9 cellular contexts compared by ENCODE assay signal in genomic region chr9:36029765-36030528, GRCh38. TPM values are rescaled to one million over a fixed set of nuclear protein-coding genes. Genes with fewer than 3 reads are reported as not detected.
DNase-seq lines count a peak whose midpoint lies in the region; ATAC-seq and TF ChIP-seq lines count a peak whose summit lies in the region.
"Had no signal": no experiment of that assay in that cellular context is flagged by ENCODE, and none has a peak within 500 bp of the region (broad histone marks: within the 10 kb centered on the region; RNA-seq: fewer than 3 reads in every experiment).

No MANE protein-coding gene starts in this region.

- intact Hi-C loops in thyroid gland (cut with DNase I): no loop called here

- H3K27me3 ChIP-seq in gastroesophageal sphincter: no peaks in the 10 kb centered on the region
- no peaks in the 10 kb centered on the region for H3K27me3 ChIP-seq in suprapubic skin
- H3K27me3 ChIP-seq in thyroid gland: no peaks in the 10 kb centered on the region
- H3K27me3 ChIP-seq: Peyer's patch had no signal

- H3K9me3 ChIP-seq in SK-N-MC (ENCODE audit: low read depth, low read length) (0 out of 2 replicates have a peak, but pooled peaks cover 2% of the 10 kb centered on the region), gastroesophageal sphincter (no peaks in the 10 kb centered on the region), suprapubic skin (no peaks in the 10 kb centered on the region), thyroid gland (no peaks in the 10 kb centered on the region)
- H3K9me3 ChIP-seq: Peyer's patch had no signal

- TF ChIP-seq CTCF in HFF-Myc (IDR thresholded peaks at IDR 0.05; ENCODE audit: low read depth, low read length, missing control alignments) (no peak), gastroesophageal sphincter (IDR thresholded peaks at IDR 0.05) (no peak), suprapubic skin (IDR thresholded peaks at IDR 0.05) (no peak), thyroid gland (IDR thresholded peaks at IDR 0.05) (no peak)

- H3K27ac ChIP-seq in SK-N-MC (peak overlapping the region; percentile 82), gastroesophageal sphincter (peak overlapping the region in 3 of 4 donors; percentile 6 to 32 (median 16)), suprapubic skin (peak overlapping the region; percentile 68), thyroid gland (no peak overlapping the region)

- TF ChIP-seq POLR2A in gastroesophageal sphincter (IDR thresholded peaks at IDR 0.05) (no peak), suprapubic skin (IDR thresholded peaks at IDR 0.05) (no peak), thyroid gland (IDR thresholded peaks at IDR 0.05) (no peak)

- ATAC-seq in gastroesophageal sphincter: peak; percentile 92
- no peak for ATAC-seq in GM21528 (IDR thresholded peaks at IDR 0.05; ENCODE audit: low FRiP score, unreplicated experiment)

- WGBS in gastroesophageal sphincter (ENCODE audit: low coverage in 1 of 2), 2 donors: 42 to 65% methylated on average over 3 of the region's 3 CpGs
- WGBS in suprapubic skin: 47% methylated on average over 3 of the region's 3 CpGs
- WGBS in thyroid gland, 2 donors: 72 to 75% methylated on average over 3 of the region's 3 CpGs

- H3K9ac ChIP-seq in SK-N-MC (ENCODE audit: insufficient read length): peak overlapping the region; percentile 29

- H3K4me3 ChIP-seq in HFF-Myc (replicated peaks; ENCODE audit: low read depth, low read length) (no peak overlapping the region), SK-N-MC (peak overlapping the region; percentile 44), gastroesophageal sphincter (no peak overlapping the region), suprapubic skin (no peak overlapping the region), thyroid gland (replicated peaks in 1 of 3) (no peak overlapping the region)
- H3K4me3 ChIP-seq: Peyer's patch had no signal

- TF ChIP-seq EP300 in gastroesophageal sphincter (IDR thresholded peaks at IDR 0.05): no peak
- TF ChIP-seq EP300 in suprapubic skin (IDR thresholded peaks at IDR 0.05): no peak

- DNase-seq in HFF-Myc (ENCODE audit: extremely low read depth, low read depth) (peak; percentile 85), SK-N-MC (ENCODE audit: low read depth, low spot score) (peak; percentile 72), suprapubic skin (ENCODE audit: low spot score in 2 of 2) (no peak), hippocampal formation (lab: John Stamatoyannopoulos, UW) (no peak), thyroid gland (no peak)
- DNase-seq in activated CD4-positive, alpha-beta T cell treated with anti-CD3 and anti-CD28 coated beads, Interleukin-2, amount 50 U/mL, for 1 hour: no peak
- DNase-seq: Peyer's patch had no signal

- H3K4me1 ChIP-seq in gastroesophageal sphincter: peaks cover 0 to 6% (median 0%) of the 10 kb centered on the region in 3 donors
- peaks cover 20% of the 10 kb centered on the region for H3K4me1 ChIP-seq in suprapubic skin
- no peaks in the 10 kb centered on the region for H3K4me1 ChIP-seq in thyroid gland
- H3K4me1 ChIP-seq: Peyer's patch had no signal

- no peaks in the 10 kb centered on the region for H3K36me3 ChIP-seq in SK-N-MC (ENCODE audit: insufficient read depth, low read length)
- no peaks in the 10 kb centered on the region for H3K36me3 ChIP-seq in gastroesophageal sphincter
- H3K36me3 ChIP-seq in suprapubic skin: no peaks in the 10 kb centered on the region
- H3K36me3 ChIP-seq in thyroid gland: no peaks in the 10 kb centered on the region
- H3K36me3 ChIP-seq: Peyer's patch had no signal

RNA-seq across cellular contexts. Expression of gene RECK, which starts 6.8 kb away (rescaled TPM):
- total RNA-seq in gastroesophageal sphincter (10 to 100 TPM; 12.6 to 29.5 (median 18.6) TPM), suprapubic skin (1 to 10 TPM; 3.1 to 6.4 (median 4.0) TPM), thyroid gland (10 to 100 TPM in 3 of 4 donors, 1 to 10 TPM in 1; 7.1 to 20.0 (median 18.6) TPM)

Comparison
In these comparisons a context has a peak if more than half of its experiments do, and no peak if none do; other contexts are left out.
1. DNase-seq: peak in HFF-Myc (single experiment) and SK-N-MC (single experiment); none in suprapubic skin (0 of 2), activated CD4-positive, alpha-beta T cell treated with anti-CD3 and anti-CD28 coated beads, Interleukin-2, amount 50 U/mL, for 1 hour (single experiment), hippocampal formation (0 of 2) and thyroid gland (0 of 2).
2. H3K27ac ChIP-seq: peak in SK-N-MC (single experiment), gastroesophageal sphincter (3 of 4) and suprapubic skin (single experiment); none in thyroid gland (0 of 3).